In genomic region chr19:1408300-1409203, GRCh38 we compare ENCODE assay signal across 1 cellular context.
A peak's percentile ranks its signal among the peaks of the same experiment; 100 is the strongest.
TF ChIP-seq lines count a peak whose summit lies in the region.

No MANE protein-coding gene starts in this region.

TF ChIP-seq in HepG2, 621 proteins besides CTCF, POLR2A, EP300 and RAD21 (continued from another document and continues in another):
- TF ChIP-seq ZNF329 (CRISPR knock-in tag; IDR thresholded peaks at IDR 0.05; ENCODE audit: low read depth) (no peak), ZNF672 (CRISPR knock-in tag; IDR thresholded peaks at IDR 0.05) (no peak), ZKSCAN1 (IDR thresholded peaks at IDR 0.05; ENCODE audit: low read length) (no peak), NR2F6 (IDR thresholded peaks at IDR 0.05) (no peak), NR2F6 (CRISPR knock-in tag; IDR thresholded peaks at IDR 0.05) (no peak), SPEN (CRISPR knock-in tag; IDR thresholded peaks at IDR 0.05; ENCODE audit: low read depth) (0 out of 2 replicates have a peak, but pooled peaks have one; percentile 46), ZNF350 (CRISPR knock-in tag; IDR thresholded peaks at IDR 0.05; ENCODE audit: borderline replicate concordance, low read depth) (no peak), ZNF256 (CRISPR knock-in tag; conservative IDR thresholded peaks at IDR 0.05) (no peak), ZNF790 (CRISPR knock-in tag; IDR thresholded peaks at IDR 0.05; ENCODE audit: borderline replicate concordance) (peak; percentile 31; the same call in 1 of the 2 replicates), ZNF652 (CRISPR knock-in tag; IDR thresholded peaks at IDR 0.05; ENCODE audit: borderline replicate concordance, low read depth) (no peak), EEA1 (CRISPR knock-in tag; IDR thresholded peaks at IDR 0.05; ENCODE audit: borderline replicate concordance) (no peak), ATRX (CRISPR knock-in tag; IDR thresholded peaks at IDR 0.05; ENCODE audit: borderline replicate concordance) (no peak), PATZ1 (CRISPR knock-in tag; IDR thresholded peaks at IDR 0.05) (peak; percentile 53), NCOA5 (CRISPR knock-in tag; IDR thresholded peaks at IDR 0.05) (no peak), NCOA2 (CRISPR knock-in tag; IDR thresholded peaks at IDR 0.05) (no peak), ZFP36L1 (CRISPR knock-in tag; IDR thresholded peaks at IDR 0.05) (no peak), AGO1 (IDR thresholded peaks at IDR 0.05; ENCODE audit: low read depth, low read length, poor library complexity, severe bottlenecking) (no peak), ZBTB40 (IDR thresholded peaks at IDR 0.05) (no peak), ZBTB40 (CRISPR knock-in tag; IDR thresholded peaks at IDR 0.05) (no peak)
- TF ChIP-seq, protein P1, sequence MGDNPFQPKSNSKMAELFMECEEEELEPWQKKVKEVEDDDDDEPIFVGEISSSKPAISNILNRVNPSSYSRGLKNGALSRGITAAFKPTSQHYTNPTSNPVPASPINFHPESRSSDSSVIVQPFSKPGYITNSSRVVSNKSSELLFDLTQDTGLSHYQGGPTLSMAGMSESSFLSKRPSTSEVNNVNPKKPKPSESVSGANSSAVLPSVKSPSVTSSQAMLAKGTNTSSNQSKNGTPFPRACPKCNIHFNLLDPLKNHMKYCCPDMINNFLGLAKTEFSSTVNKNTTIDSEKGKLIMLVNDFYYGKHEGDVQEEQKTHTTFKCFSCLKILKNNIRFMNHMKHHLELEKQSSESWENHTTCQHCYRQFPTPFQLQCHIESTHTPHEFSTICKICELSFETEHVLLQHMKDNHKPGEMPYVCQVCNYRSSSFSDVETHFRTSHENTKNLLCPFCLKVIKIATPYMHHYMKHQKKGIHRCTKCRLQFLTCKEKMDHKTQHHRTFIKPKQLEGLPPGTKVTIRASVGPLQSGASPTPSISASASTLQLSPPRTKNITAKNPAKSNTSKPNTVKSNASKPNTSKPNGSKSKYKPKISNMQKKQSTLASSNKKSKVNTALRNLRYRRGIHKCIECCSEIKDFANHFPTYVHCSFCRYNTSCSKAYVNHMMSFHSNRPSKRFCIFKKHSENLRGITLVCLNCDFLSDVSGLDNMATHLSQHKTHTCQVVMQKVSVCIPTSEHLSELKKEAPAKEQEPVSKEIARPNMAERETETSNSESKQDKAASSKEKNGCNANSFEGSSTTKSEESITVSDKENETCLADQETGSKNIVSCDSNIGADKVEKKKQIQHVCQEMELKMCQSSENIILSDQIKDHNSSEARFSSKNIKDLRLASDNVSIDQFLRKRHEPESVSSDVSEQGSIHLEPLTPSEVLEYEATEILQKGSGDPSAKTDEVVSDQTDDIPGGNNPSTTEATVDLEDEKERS (CRISPR knock-in tag; IDR thresholded peaks at IDR 0.05): no peak
- TF ChIP-seq, protein P2, sequence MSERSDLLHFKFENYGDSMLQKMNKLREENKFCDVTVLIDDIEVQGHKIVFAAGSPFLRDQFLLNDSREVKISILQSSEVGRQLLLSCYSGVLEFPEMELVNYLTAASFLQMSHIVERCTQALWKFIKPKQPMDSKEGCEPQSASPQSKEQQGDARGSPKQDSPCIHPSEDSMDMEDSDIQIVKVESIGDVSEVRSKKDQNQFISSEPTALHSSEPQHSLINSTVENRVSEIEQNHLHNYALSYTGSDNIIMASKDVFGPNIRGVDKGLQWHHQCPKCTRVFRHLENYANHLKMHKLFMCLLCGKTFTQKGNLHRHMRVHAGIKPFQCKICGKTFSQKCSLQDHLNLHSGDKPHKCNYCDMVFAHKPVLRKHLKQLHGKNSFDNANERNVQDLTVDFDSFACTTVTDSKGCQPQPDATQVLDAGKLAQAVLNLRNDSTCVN (CRISPR knock-in tag; IDR thresholded peaks at IDR 0.05; ENCODE audit: borderline replicate concordance): no peak
- TF ChIP-seq, protein P3, sequence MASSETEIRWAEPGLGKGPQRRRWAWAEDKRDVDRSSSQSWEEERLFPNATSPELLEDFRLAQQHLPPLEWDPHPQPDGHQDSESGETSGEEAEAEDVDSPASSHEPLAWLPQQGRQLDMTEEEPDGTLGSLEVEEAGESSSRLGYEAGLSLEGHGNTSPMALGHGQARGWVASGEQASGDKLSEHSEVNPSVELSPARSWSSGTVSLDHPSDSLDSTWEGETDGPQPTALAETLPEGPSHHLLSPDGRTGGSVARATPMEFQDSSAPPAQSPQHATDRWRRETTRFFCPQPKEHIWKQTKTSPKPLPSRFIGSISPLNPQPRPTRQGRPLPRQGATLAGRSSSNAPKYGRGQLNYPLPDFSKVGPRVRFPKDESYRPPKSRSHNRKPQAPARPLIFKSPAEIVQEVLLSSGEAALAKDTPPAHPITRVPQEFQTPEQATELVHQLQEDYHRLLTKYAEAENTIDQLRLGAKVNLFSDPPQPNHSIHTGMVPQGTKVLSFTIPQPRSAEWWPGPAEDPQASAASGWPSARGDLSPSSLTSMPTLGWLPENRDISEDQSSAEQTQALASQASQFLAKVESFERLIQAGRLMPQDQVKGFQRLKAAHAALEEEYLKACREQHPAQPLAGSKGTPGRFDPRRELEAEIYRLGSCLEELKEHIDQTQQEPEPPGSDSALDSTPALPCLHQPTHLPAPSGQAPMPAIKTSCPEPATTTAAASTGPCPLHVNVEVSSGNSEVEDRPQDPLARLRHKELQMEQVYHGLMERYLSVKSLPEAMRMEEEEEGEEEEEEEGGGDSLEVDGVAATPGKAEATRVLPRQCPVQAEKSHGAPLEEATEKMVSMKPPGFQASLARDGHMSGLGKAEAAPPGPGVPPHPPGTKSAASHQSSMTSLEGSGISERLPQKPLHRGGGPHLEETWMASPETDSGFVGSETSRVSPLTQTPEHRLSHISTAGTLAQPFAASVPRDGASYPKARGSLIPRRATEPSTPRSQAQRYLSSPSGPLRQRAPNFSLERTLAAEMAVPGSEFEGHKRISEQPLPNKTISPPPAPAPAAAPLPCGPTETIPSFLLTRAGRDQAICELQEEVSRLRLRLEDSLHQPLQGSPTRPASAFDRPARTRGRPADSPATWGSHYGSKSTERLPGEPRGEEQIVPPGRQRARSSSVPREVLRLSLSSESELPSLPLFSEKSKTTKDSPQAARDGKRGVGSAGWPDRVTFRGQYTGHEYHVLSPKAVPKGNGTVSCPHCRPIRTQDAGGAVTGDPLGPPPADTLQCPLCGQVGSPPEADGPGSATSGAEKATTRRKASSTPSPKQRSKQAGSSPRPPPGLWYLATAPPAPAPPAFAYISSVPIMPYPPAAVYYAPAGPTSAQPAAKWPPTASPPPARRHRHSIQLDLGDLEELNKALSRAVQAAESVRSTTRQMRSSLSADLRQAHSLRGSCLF (CRISPR knock-in tag; IDR thresholded peaks at IDR 0.05; ENCODE audit: borderline replicate concordance): no peak
- TF ChIP-seq, protein P4, sequence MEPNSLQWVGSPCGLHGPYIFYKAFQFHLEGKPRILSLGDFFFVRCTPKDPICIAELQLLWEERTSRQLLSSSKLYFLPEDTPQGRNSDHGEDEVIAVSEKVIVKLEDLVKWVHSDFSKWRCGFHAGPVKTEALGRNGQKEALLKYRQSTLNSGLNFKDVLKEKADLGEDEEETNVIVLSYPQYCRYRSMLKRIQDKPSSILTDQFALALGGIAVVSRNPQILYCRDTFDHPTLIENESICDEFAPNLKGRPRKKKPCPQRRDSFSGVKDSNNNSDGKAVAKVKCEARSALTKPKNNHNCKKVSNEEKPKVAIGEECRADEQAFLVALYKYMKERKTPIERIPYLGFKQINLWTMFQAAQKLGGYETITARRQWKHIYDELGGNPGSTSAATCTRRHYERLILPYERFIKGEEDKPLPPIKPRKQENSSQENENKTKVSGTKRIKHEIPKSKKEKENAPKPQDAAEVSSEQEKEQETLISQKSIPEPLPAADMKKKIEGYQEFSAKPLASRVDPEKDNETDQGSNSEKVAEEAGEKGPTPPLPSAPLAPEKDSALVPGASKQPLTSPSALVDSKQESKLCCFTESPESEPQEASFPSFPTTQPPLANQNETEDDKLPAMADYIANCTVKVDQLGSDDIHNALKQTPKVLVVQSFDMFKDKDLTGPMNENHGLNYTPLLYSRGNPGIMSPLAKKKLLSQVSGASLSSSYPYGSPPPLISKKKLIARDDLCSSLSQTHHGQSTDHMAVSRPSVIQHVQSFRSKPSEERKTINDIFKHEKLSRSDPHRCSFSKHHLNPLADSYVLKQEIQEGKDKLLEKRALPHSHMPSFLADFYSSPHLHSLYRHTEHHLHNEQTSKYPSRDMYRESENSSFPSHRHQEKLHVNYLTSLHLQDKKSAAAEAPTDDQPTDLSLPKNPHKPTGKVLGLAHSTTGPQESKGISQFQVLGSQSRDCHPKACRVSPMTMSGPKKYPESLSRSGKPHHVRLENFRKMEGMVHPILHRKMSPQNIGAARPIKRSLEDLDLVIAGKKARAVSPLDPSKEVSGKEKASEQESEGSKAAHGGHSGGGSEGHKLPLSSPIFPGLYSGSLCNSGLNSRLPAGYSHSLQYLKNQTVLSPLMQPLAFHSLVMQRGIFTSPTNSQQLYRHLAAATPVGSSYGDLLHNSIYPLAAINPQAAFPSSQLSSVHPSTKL (CRISPR knock-in tag; IDR thresholded peaks at IDR 0.05): peak; percentile 20; the same call in 1 of the 2 replicates
- TF ChIP-seq, protein P5, sequence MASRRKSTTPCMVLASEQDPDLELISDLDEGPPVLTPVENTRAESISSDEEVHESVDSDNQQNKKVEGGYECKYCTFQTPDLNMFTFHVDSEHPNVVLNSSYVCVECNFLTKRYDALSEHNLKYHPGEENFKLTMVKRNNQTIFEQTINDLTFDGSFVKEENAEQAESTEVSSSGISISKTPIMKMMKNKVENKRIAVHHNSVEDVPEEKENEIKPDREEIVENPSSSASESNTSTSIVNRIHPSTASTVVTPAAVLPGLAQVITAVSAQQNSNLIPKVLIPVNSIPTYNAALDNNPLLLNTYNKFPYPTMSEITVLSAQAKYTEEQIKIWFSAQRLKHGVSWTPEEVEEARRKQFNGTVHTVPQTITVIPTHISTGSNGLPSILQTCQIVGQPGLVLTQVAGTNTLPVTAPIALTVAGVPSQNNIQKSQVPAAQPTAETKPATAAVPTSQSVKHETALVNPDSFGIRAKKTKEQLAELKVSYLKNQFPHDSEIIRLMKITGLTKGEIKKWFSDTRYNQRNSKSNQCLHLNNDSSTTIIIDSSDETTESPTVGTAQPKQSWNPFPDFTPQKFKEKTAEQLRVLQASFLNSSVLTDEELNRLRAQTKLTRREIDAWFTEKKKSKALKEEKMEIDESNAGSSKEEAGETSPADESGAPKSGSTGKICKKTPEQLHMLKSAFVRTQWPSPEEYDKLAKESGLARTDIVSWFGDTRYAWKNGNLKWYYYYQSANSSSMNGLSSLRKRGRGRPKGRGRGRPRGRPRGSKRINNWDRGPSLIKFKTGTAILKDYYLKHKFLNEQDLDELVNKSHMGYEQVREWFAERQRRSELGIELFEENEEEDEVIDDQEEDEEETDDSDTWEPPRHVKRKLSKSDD (CRISPR knock-in tag; IDR thresholded peaks at IDR 0.05; ENCODE audit: low read depth): no peak
